16 cellular contexts compared by ENCODE assay signal in the genomic region with DNA sequence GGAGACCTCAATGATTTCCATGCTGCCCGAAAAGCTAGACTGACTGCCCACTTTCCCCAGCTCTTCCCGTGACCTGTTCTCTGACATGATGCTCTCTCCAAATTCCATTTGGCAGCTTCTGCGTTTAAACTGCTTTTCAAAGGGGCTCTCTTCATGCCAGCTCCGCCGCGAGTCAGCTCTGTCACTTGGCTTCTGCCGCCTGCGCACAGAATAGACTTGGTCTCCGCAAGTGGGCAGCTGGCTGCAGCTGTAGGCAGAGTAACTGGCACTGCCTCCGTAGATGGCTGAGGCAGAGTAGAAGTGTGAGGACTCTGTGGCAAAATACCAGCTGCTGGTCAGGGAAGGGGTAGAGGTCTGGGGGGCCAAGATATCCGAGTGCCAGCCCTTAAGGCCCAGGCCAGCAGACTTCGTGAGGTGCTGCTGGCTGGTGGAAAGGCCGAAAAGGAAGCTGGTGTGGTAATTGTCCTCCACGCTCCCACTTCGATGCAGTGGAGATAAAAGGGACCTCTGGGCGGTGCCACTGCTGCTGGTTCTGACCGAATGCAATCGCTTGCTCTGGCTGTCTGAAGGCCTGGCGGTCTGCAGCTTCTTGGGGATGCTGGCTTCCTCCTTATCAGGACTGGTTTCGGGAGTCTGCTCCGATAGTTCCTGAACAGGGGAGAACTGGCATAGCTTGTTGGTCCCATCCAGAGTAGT.
DNase-seq lines count a peak whose midpoint lies in the region; ATAC-seq and TF ChIP-seq lines count a peak whose summit lies in the region.
"Had no signal": no experiment of that assay in that cellular context is flagged by ENCODE, and none has a peak within 500 bp of the region (broad histone marks: within the 10 kb centered on the region; RNA-seq: fewer than 3 reads in every experiment).

No MANE protein-coding gene starts in this region.

- no peak overlapping the region for H3K27ac ChIP-seq in psoas muscle
- H3K27ac ChIP-seq: HL-60, PC-9 had no signal

- H3K27me3 Mint-ChIP-seq in activated CD8-positive, alpha-beta T cell treated with anti-CD3 and anti-CD28 coated beads for 36 hours: no peaks in the 10 kb centered on the region
- H3K27me3 Mint-ChIP-seq in activated CD8-positive, alpha-beta T cell treated with anti-CD3 and anti-CD28 coated beads, Interleukin-2, amount 10 ng/mL, durations not matched to agents 7 days and 5 days (ENCODE audit: low read depth): no peaks in the 10 kb centered on the region
- H3K27me3 Mint-ChIP-seq in activated CD4-positive, alpha-beta memory T cell treated with anti-CD3 and anti-CD28 coated beads for 36 hours: no peaks in the 10 kb centered on the region
- H3K27me3 Mint-ChIP-seq: stimulated activated memory B cell treated with anti-CD40 and anti-IgM and Interleukin-4, amounts not matched to agents 10 μg/mL and 1 μg/mL and 100 μg/mL, for 72 hours had no signal

- no peak for DNase-seq in activated CD8-positive, alpha-beta T cell treated with anti-CD3 and anti-CD28 coated beads for 36 hours
- DNase-seq in activated CD8-positive, alpha-beta T cell treated with anti-CD3 and anti-CD28 coated beads, Interleukin-2, amount 10 ng/mL, durations not matched to agents 7 days and 5 days: no peak
- DNase-seq in activated CD4-positive, alpha-beta memory T cell treated with anti-CD3 and anti-CD28 coated beads for 36 hours: no peak
- DNase-seq in hippocampal formation (lab: John Stamatoyannopoulos, UW) (peak; percentile 82 to 85), psoas muscle (no peak), DMS153 (lab: John Stamatoyannopoulos, UW) (no peak)
- DNase-seq: activated gamma-delta T cell treated with Interleukin-2 at 50 U/mL for 16 hours; effector memory CD4-positive, alpha-beta T cell; NCI-H69; PC-9 had no signal

- peaks cover 66% of the 10 kb centered on the region for H3K36me3 Mint-ChIP-seq in activated CD8-positive, alpha-beta T cell treated with anti-CD3 and anti-CD28 coated beads for 36 hours (ENCODE audit: low read depth)
- H3K36me3 Mint-ChIP-seq in activated CD8-positive, alpha-beta T cell treated with anti-CD3 and anti-CD28 coated beads, Interleukin-2, amount 10 ng/mL, durations not matched to agents 7 days and 5 days (ENCODE audit: low read depth): peaks cover 60% of the 10 kb centered on the region
- H3K36me3 Mint-ChIP-seq in activated CD4-positive, alpha-beta memory T cell treated with anti-CD3 and anti-CD28 coated beads for 36 hours: peaks cover 69% of the 10 kb centered on the region

- 54 to 70% (median 56%) methylated on average over 21 of the region's 21 CpGs for WGBS in psoas muscle, 3 donors

- H3K4me1 ChIP-seq in psoas muscle: no peaks in the 10 kb centered on the region
- H3K4me1 ChIP-seq: prostate gland had no signal

- H3K4me3 ChIP-seq in psoas muscle: no peak overlapping the region
- H3K4me3 ChIP-seq: K562, PC-9, prostate gland had no signal

- H3K9me3 ChIP-seq in psoas muscle: no peaks in the 10 kb centered on the region
- H3K9me3 ChIP-seq: prostate gland had no signal

- H3K4me3 Mint-ChIP-seq in activated CD8-positive, alpha-beta T cell treated with anti-CD3 and anti-CD28 coated beads for 36 hours: no peak overlapping the region
- H3K4me3 Mint-ChIP-seq in activated CD8-positive, alpha-beta T cell treated with anti-CD3 and anti-CD28 coated beads, Interleukin-2, amount 10 ng/mL, durations not matched to agents 7 days and 5 days: no peak overlapping the region
- H3K4me3 Mint-ChIP-seq in activated CD4-positive, alpha-beta memory T cell treated with anti-CD3 and anti-CD28 coated beads for 36 hours: no peak overlapping the region
- H3K4me3 Mint-ChIP-seq: stimulated activated memory B cell treated with anti-CD40 and anti-IgM and Interleukin-4, amounts not matched to agents 10 μg/mL and 1 μg/mL and 100 μg/mL, for 72 hours had no signal

- POLR2A ChIA-PET in activated CD8-positive, alpha-beta T cell treated with anti-CD3 and anti-CD28 coated beads for 36 hours (lab: Charles Lee): interaction anchor here (0.6 to 2.5 kb wide), 10 partner anchors 11 to 102 kb away, joined by 3 to 14 read pairs (median 4); no protein-coding TSS in a partner anchor
- POLR2A ChIA-PET in activated CD8-positive, alpha-beta T cell treated with anti-CD3 and anti-CD28 coated beads, Interleukin-2, amount 10 ng/mL, durations not matched to agents 7 days and 5 days (lab: Charles Lee): interaction anchor here (0.8 to 4.9 kb wide), 6 partner anchors 11 to 241 kb away, joined by 3 to 63 read pairs (median 16); a partner anchor contains a TSS
- POLR2A ChIA-PET in activated CD4-positive, alpha-beta memory T cell treated with anti-CD3 and anti-CD28 coated beads for 36 hours (lab: Charles Lee): interaction anchor here (0.9 to 5.4 kb wide), 14 partner anchors 9 to 242 kb away, joined by 3 to 71 read pairs (median 6); a partner anchor contains a TSS

- intact Hi-C loops in activated CD8-positive, alpha-beta T cell treated with anti-CD3 and anti-CD28 coated beads for 36 hours (cut with micrococcal nuclease): loop anchor here (5.0 kb wide), 2 partner anchors 35 to 95 kb away; no protein-coding TSS in a partner anchor
- intact Hi-C loops in activated CD4-positive, alpha-beta memory T cell treated with anti-CD3 and anti-CD28 coated beads for 36 hours (cut with micrococcal nuclease): loop anchor here (5.0 kb wide), 1 partner anchor 220 kb away; a partner anchor contains a TSS
- intact Hi-C loops in psoas muscle (cut with DNase I): no loop called here

- ATAC-seq in activated CD8-positive, alpha-beta T cell treated with anti-CD3 and anti-CD28 coated beads for 36 hours: no peak
- no peak for ATAC-seq in activated CD8-positive, alpha-beta T cell treated with anti-CD3 and anti-CD28 coated beads, Interleukin-2, amount 10 ng/mL, durations not matched to agents 7 days and 5 days
- ATAC-seq in psoas muscle (peak; percentile 34 to 74 (median 68)), GM19023 (IDR thresholded peaks at IDR 0.05; ENCODE audit: unreplicated experiment) (no peak), GM21390 (IDR thresholded peaks at IDR 0.05; ENCODE audit: unreplicated experiment) (no peak)
- ATAC-seq: K562; stimulated activated memory B cell treated with anti-CD40 and anti-IgM and Interleukin-4, amounts not matched to agents 10 μg/mL and 1 μg/mL and 100 μg/mL, for 72 hours had no signal

- no peaks in the 10 kb centered on the region for H3K27me3 ChIP-seq in psoas muscle (ENCODE audit: insufficient read depth in 3 of 3, low read length in 2 of 3)

- H3K27ac Mint-ChIP-seq in activated CD8-positive, alpha-beta T cell treated with anti-CD3 and anti-CD28 coated beads for 36 hours: peak overlapping the region; percentile 50
- H3K27ac Mint-ChIP-seq in activated CD8-positive, alpha-beta T cell treated with anti-CD3 and anti-CD28 coated beads, Interleukin-2, amount 10 ng/mL, durations not matched to agents 7 days and 5 days: no peak overlapping the region
- H3K27ac Mint-ChIP-seq in activated CD4-positive, alpha-beta memory T cell treated with anti-CD3 and anti-CD28 coated beads for 36 hours: peak overlapping the region; percentile 99
- H3K27ac Mint-ChIP-seq: stimulated activated memory B cell treated with anti-CD40 and anti-IgM and Interleukin-4, amounts not matched to agents 10 μg/mL and 1 μg/mL and 100 μg/mL, for 72 hours had no signal

- no peaks in the 10 kb centered on the region for H3K9me3 Mint-ChIP-seq in activated CD8-positive, alpha-beta T cell treated with anti-CD3 and anti-CD28 coated beads for 36 hours
- H3K9me3 Mint-ChIP-seq in activated CD8-positive, alpha-beta T cell treated with anti-CD3 and anti-CD28 coated beads, Interleukin-2, amount 10 ng/mL, durations not matched to agents 7 days and 5 days (ENCODE audit: insufficient read depth): no peaks in the 10 kb centered on the region
- no peaks in the 10 kb centered on the region for H3K9me3 Mint-ChIP-seq in activated CD4-positive, alpha-beta memory T cell treated with anti-CD3 and anti-CD28 coated beads for 36 hours
- H3K9me3 Mint-ChIP-seq: stimulated activated memory B cell treated with anti-CD40 and anti-IgM and Interleukin-4, amounts not matched to agents 10 μg/mL and 1 μg/mL and 100 μg/mL, for 72 hours had no signal

- peaks cover 0 to 59% of the 10 kb centered on the region in 2 donors for H3K36me3 ChIP-seq in psoas muscle (ENCODE audit: insufficient read depth in 1 of 2, low read depth in 1 of 2)

- no peak for TF ChIP-seq CTCF in activated CD8-positive, alpha-beta T cell treated with anti-CD3 and anti-CD28 coated beads for 36 hours (IDR thresholded peaks at IDR 0.05)
- TF ChIP-seq CTCF in psoas muscle (IDR thresholded peaks at IDR 0.05): no peak

- CTCF ChIA-PET in activated CD8-positive, alpha-beta T cell treated with anti-CD3 and anti-CD28 coated beads for 36 hours (lab: Charles Lee): interaction anchor here (0.6 to 2.4 kb wide), 8 partner anchors 20 to 260 kb away, joined by 3 to 8 read pairs (median 5); a partner anchor contains a TSS
- CTCF ChIA-PET in activated CD8-positive, alpha-beta T cell treated with anti-CD3 and anti-CD28 coated beads, Interleukin-2, amount 10 ng/mL, durations not matched to agents 7 days and 5 days (lab: Charles Lee): interaction anchor here (1.1 to 11.6 kb wide), 4 partner anchors 79 to 99 kb away, joined by 4 to 124 read pairs (median 6); no protein-coding TSS in a partner anchor
- CTCF ChIA-PET in activated CD4-positive, alpha-beta memory T cell treated with anti-CD3 and anti-CD28 coated beads for 36 hours (lab: Charles Lee): interaction anchor here (1.2 to 4.1 kb wide), 8 partner anchors 10 to 260 kb away, joined by 3 to 51 read pairs (median 16); no protein-coding TSS in a partner anchor

- H3K4me1 Mint-ChIP-seq in activated CD8-positive, alpha-beta T cell treated with anti-CD3 and anti-CD28 coated beads for 36 hours (ENCODE audit: low read depth): peaks cover 60% of the 10 kb centered on the region
- H3K4me1 Mint-ChIP-seq in activated CD8-positive, alpha-beta T cell treated with anti-CD3 and anti-CD28 coated beads, Interleukin-2, amount 10 ng/mL, durations not matched to agents 7 days and 5 days (ENCODE audit: low read depth): peaks cover 57% of the 10 kb centered on the region
- peaks cover 81% of the 10 kb centered on the region for H3K4me1 Mint-ChIP-seq in activated CD4-positive, alpha-beta memory T cell treated with anti-CD3 and anti-CD28 coated beads for 36 hours (ENCODE audit: low read depth)

Comparison
In these comparisons a context has a peak if more than half of its experiments do, and no peak if none do; other contexts are left out.
1. ATAC-seq: peak in psoas muscle (4 of 4); none in activated CD8-positive, alpha-beta T cell treated with anti-CD3 and anti-CD28 coated beads for 36 hours (single experiment), activated CD8-positive, alpha-beta T cell treated with anti-CD3 and anti-CD28 coated beads, Interleukin-2, amount 10 ng/mL, durations not matched to agents 7 days and 5 days (single experiment), GM19023 (single experiment) and GM21390 (single experiment).
2. DNase-seq: peak in hippocampal formation (2 of 2); none in activated CD8-positive, alpha-beta T cell treated with anti-CD3 and anti-CD28 coated beads for 36 hours (single experiment), activated CD8-positive, alpha-beta T cell treated with anti-CD3 and anti-CD28 coated beads, Interleukin-2, amount 10 ng/mL, durations not matched to agents 7 days and 5 days (single experiment), activated CD4-positive, alpha-beta memory T cell treated with anti-CD3 and anti-CD28 coated beads for 36 hours (single experiment), psoas muscle (0 of 2) and DMS153 (single experiment).
3. intact Hi-C loops: an anchor here in activated CD8-positive, alpha-beta T cell treated with anti-CD3 and anti-CD28 coated beads for 36 hours (5.0 kb wide) and activated CD4-positive, alpha-beta memory T cell treated with anti-CD3 and anti-CD28 coated beads for 36 hours (5.0 kb wide); none called in psoas muscle.